In the genomic region with DNA sequence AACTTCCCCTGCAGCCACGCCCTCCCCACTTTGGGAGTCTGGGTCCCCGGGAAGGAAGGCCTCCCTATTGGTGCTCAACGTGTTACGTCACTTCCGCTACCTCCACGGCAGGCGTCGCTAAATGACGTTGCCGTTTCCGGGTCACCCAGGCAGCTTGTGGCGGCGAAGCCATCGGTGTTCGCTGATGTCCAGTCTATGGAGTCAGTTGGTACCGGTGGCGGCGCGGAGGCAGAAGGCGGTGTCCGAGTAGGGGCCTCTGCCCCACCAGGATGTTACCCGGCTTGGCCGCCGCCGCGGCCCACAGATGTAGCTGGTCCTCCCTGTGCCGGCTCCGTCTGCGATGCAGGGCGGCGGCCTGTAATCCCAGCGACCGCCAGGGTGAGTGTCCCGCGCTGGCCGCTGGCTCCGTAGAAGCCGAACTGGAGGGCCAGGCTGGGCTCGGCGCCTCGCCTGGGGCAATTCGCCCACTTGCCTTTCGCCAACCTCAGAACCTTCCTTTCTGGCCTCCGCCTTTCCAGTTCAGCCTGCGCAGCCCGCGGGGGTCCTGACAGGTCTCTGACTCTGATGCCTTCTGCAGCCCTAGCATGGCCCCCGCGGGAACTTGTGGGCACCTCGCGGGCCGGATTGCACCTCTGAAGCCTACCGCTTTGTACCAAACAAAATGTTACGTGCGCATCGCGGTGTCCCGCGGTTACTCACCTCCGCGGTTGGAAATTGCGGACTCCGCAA, we compare ENCODE assay signal across 1 cellular context.
TF ChIP-seq lines count a peak whose summit lies in the region.

TSS of gene SLC30A9 (plus strand) at position 148 of the 729 bp plus-strand sequence. CDS start at position 270, 122 bp downstream.

TF ChIP-seq in WTC11, 78 proteins besides CTCF, POLR2A, EP300 and RAD21 (continued from another document and continues in another):
- TF ChIP-seq, protein P1, sequence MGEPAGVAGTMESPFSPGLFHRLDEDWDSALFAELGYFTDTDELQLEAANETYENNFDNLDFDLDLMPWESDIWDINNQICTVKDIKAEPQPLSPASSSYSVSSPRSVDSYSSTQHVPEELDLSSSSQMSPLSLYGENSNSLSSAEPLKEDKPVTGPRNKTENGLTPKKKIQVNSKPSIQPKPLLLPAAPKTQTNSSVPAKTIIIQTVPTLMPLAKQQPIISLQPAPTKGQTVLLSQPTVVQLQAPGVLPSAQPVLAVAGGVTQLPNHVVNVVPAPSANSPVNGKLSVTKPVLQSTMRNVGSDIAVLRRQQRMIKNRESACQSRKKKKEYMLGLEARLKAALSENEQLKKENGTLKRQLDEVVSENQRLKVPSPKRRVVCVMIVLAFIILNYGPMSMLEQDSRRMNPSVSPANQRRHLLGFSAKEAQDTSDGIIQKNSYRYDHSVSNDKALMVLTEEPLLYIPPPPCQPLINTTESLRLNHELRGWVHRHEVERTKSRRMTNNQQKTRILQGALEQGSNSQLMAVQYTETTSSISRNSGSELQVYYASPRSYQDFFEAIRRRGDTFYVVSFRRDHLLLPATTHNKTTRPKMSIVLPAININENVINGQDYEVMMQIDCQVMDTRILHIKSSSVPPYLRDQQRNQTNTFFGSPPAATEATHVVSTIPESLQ (CRISPR knock-in tag; IDR thresholded peaks at IDR 0.05) = no peak
- TF ChIP-seq MAX (CRISPR knock-in tag; IDR thresholded peaks at IDR 0.05) (0 out of 2 replicates have a peak, but pooled peaks have one; percentile 49), JAZF1 (CRISPR knock-in tag; IDR thresholded peaks at IDR 0.05) (no peak), ZNF317 (CRISPR knock-in tag; IDR thresholded peaks at IDR 0.05; ENCODE audit: borderline replicate concordance, low read depth) (no peak), SOX15 (CRISPR knock-in tag; IDR thresholded peaks at IDR 0.05) (no peak), ZNF121 (CRISPR knock-in tag; IDR thresholded peaks at IDR 0.05) (no peak), OVOL2 (CRISPR knock-in tag; IDR thresholded peaks at IDR 0.05; ENCODE audit: borderline replicate concordance) (no peak), ZNF232 (CRISPR knock-in tag; IDR thresholded peaks at IDR 0.05) (no peak), ZBTB21 (CRISPR knock-in tag; IDR thresholded peaks at IDR 0.05; ENCODE audit: borderline replicate concordance) (peak; percentile 97), TEAD4 (CRISPR knock-in tag; IDR thresholded peaks at IDR 0.05) (no peak), RELA (CRISPR knock-in tag; IDR thresholded peaks at IDR 0.05; ENCODE audit: borderline replicate concordance) (no peak), NR2C2 (CRISPR knock-in tag; IDR thresholded peaks at IDR 0.05) (no peak), GRHL2 (CRISPR knock-in tag; IDR thresholded peaks at IDR 0.05; ENCODE audit: insufficient replicate concordance, severe bottlenecking) (no peak), IRF2 (CRISPR knock-in tag; IDR thresholded peaks at IDR 0.05; ENCODE audit: borderline replicate concordance, low read depth) (no peak), TCF7 (CRISPR knock-in tag; IDR thresholded peaks at IDR 0.05; ENCODE audit: low read depth) (no peak), PRDM15 (CRISPR knock-in tag; IDR thresholded peaks at IDR 0.05) (no peak), MYBL2 (CRISPR knock-in tag; IDR thresholded peaks at IDR 0.05) (peak; percentile 86; the same call in 1 of the 2 replicates), JUN (CRISPR knock-in tag; IDR thresholded peaks at IDR 0.05) (no peak), CREB1 (CRISPR knock-in tag; IDR thresholded peaks at IDR 0.05) (peak; percentile 69; the same call in 1 of the 2 replicates), MLX (CRISPR knock-in tag; IDR thresholded peaks at IDR 0.05) (no peak), ZNF219 (CRISPR knock-in tag; IDR thresholded peaks at IDR 0.05; ENCODE audit: borderline replicate concordance) (no peak), ZNF138 (CRISPR knock-in tag; conservative IDR thresholded peaks at IDR 0.05) (peak; percentile 68; the same call in 1 of the 2 replicates), NR3C1 (CRISPR knock-in tag; conservative IDR thresholded peaks at IDR 0.05; ENCODE audit: low read depth) (no peak), ELF4 (CRISPR knock-in tag; IDR thresholded peaks at IDR 0.05; ENCODE audit: low read depth) (no peak)
- TF ChIP-seq, protein P2, sequence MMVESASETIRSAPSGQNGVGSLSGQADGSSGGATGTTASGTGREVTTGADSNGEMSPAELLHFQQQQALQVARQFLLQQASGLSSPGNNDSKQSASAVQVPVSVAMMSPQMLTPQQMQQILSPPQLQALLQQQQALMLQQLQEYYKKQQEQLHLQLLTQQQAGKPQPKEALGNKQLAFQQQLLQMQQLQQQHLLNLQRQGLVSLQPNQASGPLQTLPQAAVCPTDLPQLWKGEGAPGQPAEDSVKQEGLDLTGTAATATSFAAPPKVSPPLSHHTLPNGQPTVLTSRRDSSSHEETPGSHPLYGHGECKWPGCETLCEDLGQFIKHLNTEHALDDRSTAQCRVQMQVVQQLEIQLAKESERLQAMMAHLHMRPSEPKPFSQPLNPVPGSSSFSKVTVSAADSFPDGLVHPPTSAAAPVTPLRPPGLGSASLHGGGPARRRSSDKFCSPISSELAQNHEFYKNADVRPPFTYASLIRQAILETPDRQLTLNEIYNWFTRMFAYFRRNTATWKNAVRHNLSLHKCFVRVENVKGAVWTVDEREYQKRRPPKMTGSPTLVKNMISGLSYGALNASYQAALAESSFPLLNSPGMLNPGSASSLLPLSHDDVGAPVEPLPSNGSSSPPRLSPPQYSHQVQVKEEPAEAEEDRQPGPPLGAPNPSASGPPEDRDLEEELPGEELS (CRISPR knock-in tag; IDR thresholded peaks at IDR 0.05) = peak; percentile 80
- TF ChIP-seq, protein P3, sequence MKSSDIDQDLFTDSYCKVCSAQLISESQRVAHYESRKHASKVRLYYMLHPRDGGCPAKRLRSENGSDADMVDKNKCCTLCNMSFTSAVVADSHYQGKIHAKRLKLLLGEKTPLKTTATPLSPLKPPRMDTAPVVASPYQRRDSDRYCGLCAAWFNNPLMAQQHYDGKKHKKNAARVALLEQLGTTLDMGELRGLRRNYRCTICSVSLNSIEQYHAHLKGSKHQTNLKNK (CRISPR knock-in tag; IDR thresholded peaks at IDR 0.05) = no peak
- TF ChIP-seq, protein P4, sequence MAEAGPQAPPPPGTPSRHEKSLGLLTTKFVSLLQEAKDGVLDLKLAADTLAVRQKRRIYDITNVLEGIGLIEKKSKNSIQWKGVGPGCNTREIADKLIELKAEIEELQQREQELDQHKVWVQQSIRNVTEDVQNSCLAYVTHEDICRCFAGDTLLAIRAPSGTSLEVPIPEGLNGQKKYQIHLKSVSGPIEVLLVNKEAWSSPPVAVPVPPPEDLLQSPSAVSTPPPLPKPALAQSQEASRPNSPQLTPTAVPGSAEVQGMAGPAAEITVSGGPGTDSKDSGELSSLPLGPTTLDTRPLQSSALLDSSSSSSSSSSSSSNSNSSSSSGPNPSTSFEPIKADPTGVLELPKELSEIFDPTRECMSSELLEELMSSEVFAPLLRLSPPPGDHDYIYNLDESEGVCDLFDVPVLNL (CRISPR knock-in tag; IDR thresholded peaks at IDR 0.05; ENCODE audit: borderline replicate concordance, low read depth) = no peak
- TF ChIP-seq, protein P5, sequence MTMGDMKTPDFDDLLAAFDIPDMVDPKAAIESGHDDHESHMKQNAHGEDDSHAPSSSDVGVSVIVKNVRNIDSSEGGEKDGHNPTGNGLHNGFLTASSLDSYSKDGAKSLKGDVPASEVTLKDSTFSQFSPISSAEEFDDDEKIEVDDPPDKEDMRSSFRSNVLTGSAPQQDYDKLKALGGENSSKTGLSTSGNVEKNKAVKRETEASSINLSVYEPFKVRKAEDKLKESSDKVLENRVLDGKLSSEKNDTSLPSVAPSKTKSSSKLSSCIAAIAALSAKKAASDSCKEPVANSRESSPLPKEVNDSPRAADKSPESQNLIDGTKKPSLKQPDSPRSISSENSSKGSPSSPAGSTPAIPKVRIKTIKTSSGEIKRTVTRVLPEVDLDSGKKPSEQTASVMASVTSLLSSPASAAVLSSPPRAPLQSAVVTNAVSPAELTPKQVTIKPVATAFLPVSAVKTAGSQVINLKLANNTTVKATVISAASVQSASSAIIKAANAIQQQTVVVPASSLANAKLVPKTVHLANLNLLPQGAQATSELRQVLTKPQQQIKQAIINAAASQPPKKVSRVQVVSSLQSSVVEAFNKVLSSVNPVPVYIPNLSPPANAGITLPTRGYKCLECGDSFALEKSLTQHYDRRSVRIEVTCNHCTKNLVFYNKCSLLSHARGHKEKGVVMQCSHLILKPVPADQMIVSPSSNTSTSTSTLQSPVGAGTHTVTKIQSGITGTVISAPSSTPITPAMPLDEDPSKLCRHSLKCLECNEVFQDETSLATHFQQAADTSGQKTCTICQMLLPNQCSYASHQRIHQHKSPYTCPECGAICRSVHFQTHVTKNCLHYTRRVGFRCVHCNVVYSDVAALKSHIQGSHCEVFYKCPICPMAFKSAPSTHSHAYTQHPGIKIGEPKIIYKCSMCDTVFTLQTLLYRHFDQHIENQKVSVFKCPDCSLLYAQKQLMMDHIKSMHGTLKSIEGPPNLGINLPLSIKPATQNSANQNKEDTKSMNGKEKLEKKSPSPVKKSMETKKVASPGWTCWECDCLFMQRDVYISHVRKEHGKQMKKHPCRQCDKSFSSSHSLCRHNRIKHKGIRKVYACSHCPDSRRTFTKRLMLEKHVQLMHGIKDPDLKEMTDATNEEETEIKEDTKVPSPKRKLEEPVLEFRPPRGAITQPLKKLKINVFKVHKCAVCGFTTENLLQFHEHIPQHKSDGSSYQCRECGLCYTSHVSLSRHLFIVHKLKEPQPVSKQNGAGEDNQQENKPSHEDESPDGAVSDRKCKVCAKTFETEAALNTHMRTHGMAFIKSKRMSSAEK (CRISPR knock-in tag; IDR thresholded peaks at IDR 0.05; ENCODE audit: borderline replicate concordance) = no peak
- TF ChIP-seq, protein P6, sequence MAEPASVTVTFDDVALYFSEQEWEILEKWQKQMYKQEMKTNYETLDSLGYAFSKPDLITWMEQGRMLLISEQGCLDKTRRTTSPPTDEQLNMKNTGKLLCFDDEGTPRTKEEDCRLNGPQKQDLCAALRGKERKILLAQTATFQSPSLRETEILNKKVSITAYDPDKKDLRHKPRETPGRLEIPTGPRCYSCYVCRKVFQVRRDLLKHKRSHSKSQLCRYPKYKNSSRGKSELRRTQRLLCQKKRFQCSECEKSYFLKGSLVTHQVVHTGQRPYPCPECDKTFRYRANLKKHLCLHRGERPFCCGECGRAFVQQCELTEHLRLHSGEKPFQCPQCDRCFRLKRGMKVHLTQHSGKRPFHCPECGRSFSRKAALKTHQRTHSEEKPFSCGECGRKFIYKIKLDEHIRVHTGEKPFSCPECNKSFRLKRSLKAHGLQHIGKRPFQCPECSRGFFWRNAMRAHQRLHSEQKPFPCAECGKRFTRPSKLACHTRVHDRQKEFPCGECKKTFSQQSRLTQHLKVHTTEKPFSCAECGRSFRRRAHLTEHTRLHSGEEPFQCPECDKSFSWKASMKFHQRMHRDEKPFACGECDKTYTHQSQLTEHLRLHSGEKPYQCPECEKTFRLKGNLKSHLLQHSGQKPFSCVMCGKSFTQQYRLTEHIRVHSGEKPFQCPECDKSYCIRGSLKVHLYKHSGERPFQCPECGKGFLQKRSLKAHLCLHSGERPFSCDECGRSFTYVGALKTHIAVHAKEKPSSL (CRISPR knock-in tag; conservative IDR thresholded peaks at IDR 0.05) = no peak
- TF ChIP-seq, protein P7, sequence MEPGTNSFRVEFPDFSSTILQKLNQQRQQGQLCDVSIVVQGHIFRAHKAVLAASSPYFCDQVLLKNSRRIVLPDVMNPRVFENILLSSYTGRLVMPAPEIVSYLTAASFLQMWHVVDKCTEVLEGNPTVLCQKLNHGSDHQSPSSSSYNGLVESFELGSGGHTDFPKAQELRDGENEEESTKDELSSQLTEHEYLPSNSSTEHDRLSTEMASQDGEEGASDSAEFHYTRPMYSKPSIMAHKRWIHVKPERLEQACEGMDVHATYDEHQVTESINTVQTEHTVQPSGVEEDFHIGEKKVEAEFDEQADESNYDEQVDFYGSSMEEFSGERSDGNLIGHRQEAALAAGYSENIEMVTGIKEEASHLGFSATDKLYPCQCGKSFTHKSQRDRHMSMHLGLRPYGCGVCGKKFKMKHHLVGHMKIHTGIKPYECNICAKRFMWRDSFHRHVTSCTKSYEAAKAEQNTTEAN (CRISPR knock-in tag; IDR thresholded peaks at IDR 0.05) = no peak
